In genomic region chr5:71912021-71912420, GRCh38 we compare ENCODE assay signal across 7 cellular contexts.
"Had no signal": no experiment of that assay in that cellular context is flagged by ENCODE, and none has a peak within 500 bp of the region (broad histone marks: within the 10 kb centered on the region; RNA-seq: fewer than 3 reads in every experiment).

No MANE protein-coding gene starts in this region.

- FAIRE-seq: G401.6, GM12891, GM12892, GM18507, GM19239 had no signal

- DNase-seq: GDM1, GF-D8 had no signal
